2 cellular contexts compared by ENCODE assay signal in genomic region chr3:165837058-165837525, GRCh38.
TF ChIP-seq lines count a peak whose summit lies in the region.

Gene BCHE (minus strand): TSS chr3:165837423. CDS start chr3:165831033, 6,390 bp downstream.

TF ChIP-seq in HEK293, 187 proteins besides CTCF, POLR2A, EP300 and RAD21 (continued from another document and continues in another):
- TF ChIP-seq PRDM4 (tag by site-specific recombination; IDR thresholded peaks at IDR 0.05) (no peak), GLI4 (tag by site-specific recombination; IDR thresholded peaks at IDR 0.05) (no peak), ZSCAN4 (tag by site-specific recombination; IDR thresholded peaks at IDR 0.05) (no peak), HOXC10 (CRISPR knock-in tag; IDR thresholded peaks at IDR 0.05) (no peak), SCRT2 (tag by site-specific recombination; IDR thresholded peaks at IDR 0.05) (no peak), INSM2 (tag by site-specific recombination; IDR thresholded peaks at IDR 0.05) (no peak), ZSCAN30 (tag by site-specific recombination; IDR thresholded peaks at IDR 0.05) (0 out of 2 replicates have a peak, but pooled peaks have one; percentile 59), GLI2 (tag by site-specific recombination; IDR thresholded peaks at IDR 0.05; ENCODE audit: borderline replicate concordance, low read depth) (no peak), SETDB1 (IDR thresholded peaks at IDR 0.05; ENCODE audit: insufficient read length, low read length) (peak; percentile 70), ZNF629 (tag by site-specific recombination; IDR thresholded peaks at IDR 0.05) (no peak), ZNF311 (tag by site-specific recombination; IDR thresholded peaks at IDR 0.05; ENCODE audit: borderline replicate concordance) (no peak), ZNF37A (tag by site-specific recombination; IDR thresholded peaks at IDR 0.05) (no peak), ZBTB44 (tag by site-specific recombination; IDR thresholded peaks at IDR 0.05) (0 out of 2 replicates have a peak, but pooled peaks have one; percentile 41), ZNF623 (tag by site-specific recombination; IDR thresholded peaks at IDR 0.05) (no peak), HOXA7 (CRISPR knock-in tag; IDR thresholded peaks at IDR 0.05; ENCODE audit: borderline replicate concordance) (no peak), ZNF221 (tag by site-specific recombination; IDR thresholded peaks at IDR 0.05; ENCODE audit: borderline replicate concordance) (no peak), ZNF529 (tag by site-specific recombination; IDR thresholded peaks at IDR 0.05; ENCODE audit: insufficient replicate concordance) (no peak), ZBTB11 (tag by site-specific recombination; conservative IDR thresholded peaks at IDR 0.05; ENCODE audit: low read depth) (no peak)

TF ChIP-seq in SK-N-SH, 30 proteins besides CTCF, POLR2A, EP300 and RAD21 (continued from another document):
- no peak for TF ChIP-seq FOXJ3 (CRISPR knock-in tag; IDR thresholded peaks at IDR 0.05)
- peak; percentile 77; the same call in 1 of the 2 replicates for TF ChIP-seq ZBTB33 (IDR thresholded peaks at IDR 0.05; ENCODE audit: borderline replicate concordance, low read depth)
